Comparison of ENCODE assay signal across 9 cellular contexts in the genomic region with DNA sequence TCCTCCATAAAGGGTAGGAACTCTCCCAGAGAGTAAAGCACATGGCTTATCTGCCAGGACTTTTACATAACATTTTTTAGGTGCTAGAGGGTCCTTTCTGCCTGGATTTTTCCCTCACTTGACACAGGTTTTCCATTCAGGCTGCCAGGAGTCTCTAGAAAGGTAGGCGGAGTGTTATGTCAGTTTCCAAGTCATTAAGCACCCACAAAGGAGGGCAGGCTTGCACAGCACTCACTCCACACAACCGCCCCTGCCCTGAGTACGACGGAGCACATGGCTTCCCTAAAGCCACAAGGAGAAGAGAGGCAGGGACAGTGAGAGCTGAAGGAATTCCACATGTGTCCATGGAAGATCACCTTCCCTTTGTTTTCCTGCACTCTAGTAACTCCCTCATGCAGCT. TPM values are rescaled to one million over a fixed set of nuclear protein-coding genes. Genes with fewer than 3 reads are reported as not detected.
DNase-seq lines count a peak whose midpoint lies in the region; ATAC-seq, FAIRE-seq and TF ChIP-seq lines count a peak whose summit lies in the region.
"Had no signal": no experiment of that assay in that cellular context is flagged by ENCODE, and none has a peak within 500 bp of the region (broad histone marks: within the 10 kb centered on the region; RNA-seq: fewer than 3 reads in every experiment).

No MANE protein-coding gene starts in this region.

- H3K9me3 ChIP-seq in astrocyte (ENCODE audit: insufficient read depth, low read depth, low read length) (no peaks in the 10 kb centered on the region), lower lobe of right lung (no peaks in the 10 kb centered on the region), thoracic aorta (no peaks in the 10 kb centered on the region), spleen (no peaks in the 10 kb centered on the region)

- peaks cover 38% of the 10 kb centered on the region for H3K4me1 ChIP-seq in astrocyte (ENCODE audit: insufficient read depth, low read length)
- peaks cover 86% of the 10 kb centered on the region for H3K4me1 ChIP-seq in lower lobe of right lung
- H3K4me1 ChIP-seq in thoracic aorta (ENCODE audit: control insufficient read depth in 1 of 2, low read depth in 2 of 2): peaks cover 62 to 90% of the 10 kb centered on the region in 2 donors
- H3K4me1 ChIP-seq in spleen: peaks cover 35 to 100% (median 76%) of the 10 kb centered on the region in 6 donors

- H3K4me3 Mint-ChIP-seq in activated CD8-positive, alpha-beta T cell treated with anti-CD3 and anti-CD28 coated beads for 36 hours: no peak overlapping the region
- H3K4me3 Mint-ChIP-seq in activated CD8-positive, alpha-beta T cell treated with anti-CD3 and anti-CD28 coated beads, Interleukin-2, amount 10 ng/mL, durations not matched to agents 7 days and 5 days: no peak overlapping the region
- H3K4me3 Mint-ChIP-seq in astrocyte (ENCODE audit: unreplicated experiment): peak overlapping the region; percentile 48
- no peak overlapping the region for H3K4me3 Mint-ChIP-seq in endothelial cell (ENCODE audit: unreplicated experiment)

- WGBS in spleen, 5 donors: 87 to 96% (median 90%) methylated on average over 4 of the region's 4 CpGs

- no peak for ATAC-seq in activated CD8-positive, alpha-beta T cell treated with anti-CD3 and anti-CD28 coated beads for 36 hours
- ATAC-seq in activated CD8-positive, alpha-beta T cell treated with anti-CD3 and anti-CD28 coated beads, Interleukin-2, amount 10 ng/mL, durations not matched to agents 7 days and 5 days: no peak
- no peak for ATAC-seq in lower lobe of right lung
- no peak for ATAC-seq in thoracic aorta (ENCODE audit: insufficient number of reproducible peaks, low FRiP score, low read depth)

- H3K4me2 ChIP-seq in astrocyte (ENCODE audit: low read length): peak overlapping the region; percentile 77

- H4K20me1 ChIP-seq in astrocyte (ENCODE audit: insufficient read depth, low read length): peaks cover 96% of the 10 kb centered on the region

- intact Hi-C loops in activated CD8-positive, alpha-beta T cell treated with anti-CD3 and anti-CD28 coated beads for 36 hours (cut with micrococcal nuclease): no loop called here
- intact Hi-C loops in lower lobe of right lung (cut with DNase I) (no loop called here), spleen (cut with DNase I; ENCODE audit: low total_unique reads) (no loop called here)

- CTCF ChIA-PET in activated CD8-positive, alpha-beta T cell treated with anti-CD3 and anti-CD28 coated beads for 36 hours (lab: Charles Lee): interaction anchor here (1.0 to 1.4 kb wide), 3 partner anchors 39 to 232 kb away, joined by 3 to 4 read pairs (median 3); no protein-coding TSS in a partner anchor
- CTCF ChIA-PET in activated CD8-positive, alpha-beta T cell treated with anti-CD3 and anti-CD28 coated beads, Interleukin-2, amount 10 ng/mL, durations not matched to agents 7 days and 5 days (lab: Charles Lee): interaction anchor here (1.4 kb wide), 1 partner anchor 152 kb away, joined by 4 read pairs; no protein-coding TSS in a partner anchor

- peaks cover 6% of the 10 kb centered on the region for H3K36me3 ChIP-seq in astrocyte (ENCODE audit: insufficient read depth, low read length)
- H3K36me3 ChIP-seq in lower lobe of right lung: no peaks in the 10 kb centered on the region
- H3K36me3 ChIP-seq in thoracic aorta: no peaks in the 10 kb centered on the region
- H3K36me3 ChIP-seq in spleen: peaks cover 0 to 35% (median 0%) of the 10 kb centered on the region in 6 donors

- no peak for TF ChIP-seq CTCF in activated CD8-positive, alpha-beta T cell treated with anti-CD3 and anti-CD28 coated beads for 36 hours (IDR thresholded peaks at IDR 0.05)
- TF ChIP-seq CTCF in astrocyte (IDR thresholded peaks at IDR 0.05; ENCODE audit: insufficient read depth, low read depth, low read length) (no peak), lower lobe of right lung (IDR thresholded peaks at IDR 0.05) (no peak), thoracic aorta (IDR thresholded peaks at IDR 0.05) (no peak), spleen (IDR thresholded peaks at IDR 0.05 in 8 of 11, conservative IDR thresholded peaks at IDR 0.05 in 3 of 11) (no peak), endothelial cell (IDR thresholded peaks at IDR 0.05; ENCODE audit: unreplicated experiment) (no peak)

- peak overlapping the region; percentile 63 for H3K27ac Mint-ChIP-seq in activated CD8-positive, alpha-beta T cell treated with anti-CD3 and anti-CD28 coated beads for 36 hours
- no peak overlapping the region for H3K27ac Mint-ChIP-seq in activated CD8-positive, alpha-beta T cell treated with anti-CD3 and anti-CD28 coated beads, Interleukin-2, amount 10 ng/mL, durations not matched to agents 7 days and 5 days
- peak overlapping the region; percentile 72 for H3K27ac Mint-ChIP-seq in astrocyte (ENCODE audit: unreplicated experiment)
- no peak overlapping the region for H3K27ac Mint-ChIP-seq in endothelial cell (ENCODE audit: unreplicated experiment)

- peaks cover 98% of the 10 kb centered on the region for H3K79me2 ChIP-seq in astrocyte (ENCODE audit: insufficient read depth, low read length)

- DNase-seq in activated CD8-positive, alpha-beta T cell treated with anti-CD3 and anti-CD28 coated beads for 36 hours: no peak
- DNase-seq in activated CD8-positive, alpha-beta T cell treated with anti-CD3 and anti-CD28 coated beads, Interleukin-2, amount 10 ng/mL, durations not matched to agents 7 days and 5 days: no peak
- peak; percentile 84 for DNase-seq in astrocyte (ENCODE audit: low read depth)
- DNase-seq in lower lobe of right lung: no peak
- no peak for DNase-seq in thoracic aorta (ENCODE audit: low spot score)
- no peak for DNase-seq in stimulated activated CD8-positive, alpha-beta memory T cell treated with anti-CD3 and anti-CD28 coated beads, Interleukin-4, amount 100 ng/mL, for 48 hours
- DNase-seq in spleen: no peak
- no peak for DNase-seq in endothelial cell (ENCODE audit: low spot score)
- DNase-seq: activated CD4-positive, alpha-beta T cell treated with anti-CD3 and anti-CD28 coated beads for 48 hours had no signal

- peak overlapping the region; percentile 39 for H3K9ac ChIP-seq in astrocyte (ENCODE audit: low read length)

- peaks cover 28% of the 10 kb centered on the region for H3K36me3 Mint-ChIP-seq in activated CD8-positive, alpha-beta T cell treated with anti-CD3 and anti-CD28 coated beads for 36 hours (ENCODE audit: low read depth)
- peaks cover 34% of the 10 kb centered on the region for H3K36me3 Mint-ChIP-seq in activated CD8-positive, alpha-beta T cell treated with anti-CD3 and anti-CD28 coated beads, Interleukin-2, amount 10 ng/mL, durations not matched to agents 7 days and 5 days (ENCODE audit: low read depth)
- no peaks in the 10 kb centered on the region for H3K36me3 Mint-ChIP-seq in astrocyte (ENCODE audit: low read depth, unreplicated experiment)
- H3K36me3 Mint-ChIP-seq in endothelial cell (ENCODE audit: low read depth, unreplicated experiment): no peaks in the 10 kb centered on the region

- no peaks in the 10 kb centered on the region for H3K27me3 Mint-ChIP-seq in activated CD8-positive, alpha-beta T cell treated with anti-CD3 and anti-CD28 coated beads for 36 hours
- H3K27me3 Mint-ChIP-seq in activated CD8-positive, alpha-beta T cell treated with anti-CD3 and anti-CD28 coated beads, Interleukin-2, amount 10 ng/mL, durations not matched to agents 7 days and 5 days (ENCODE audit: low read depth): no peaks in the 10 kb centered on the region
- H3K27me3 Mint-ChIP-seq in astrocyte (ENCODE audit: low read depth, unreplicated experiment) (no peaks in the 10 kb centered on the region), endothelial cell (ENCODE audit: unreplicated experiment) (no peaks in the 10 kb centered on the region)

- peak overlapping the region; percentile 1 for H3K4me3 ChIP-seq in astrocyte (ENCODE audit: insufficient read depth, low read depth, low read length)
- no peak overlapping the region for H3K4me3 ChIP-seq in lower lobe of right lung
- H3K4me3 ChIP-seq in thoracic aorta: no peak overlapping the region
- H3K4me3 ChIP-seq in spleen: no peak overlapping the region

- H2AFZ ChIP-seq in astrocyte (ENCODE audit: low read depth, low read length): no peak overlapping the region

- peak overlapping the region; percentile 49 for H3K27ac ChIP-seq in astrocyte (ENCODE audit: low read depth, low read length)
- H3K27ac ChIP-seq in lower lobe of right lung: peak overlapping the region; percentile 60
- H3K27ac ChIP-seq in thoracic aorta: peak overlapping the region; percentile 63 to 64
- peak overlapping the region in 2 of 8 donors; percentile 20 to 41 for H3K27ac ChIP-seq in spleen

- TF ChIP-seq POLR2A in spleen (IDR thresholded peaks at IDR 0.05): no peak

- POLR2A ChIA-PET in activated CD8-positive, alpha-beta T cell treated with anti-CD3 and anti-CD28 coated beads for 36 hours (lab: Charles Lee): interaction anchor here (1.3 to 1.4 kb wide), 2 partner anchors 34 to 169 kb away, joined by 3 read pairs; no protein-coding TSS in a partner anchor
- POLR2A ChIA-PET in activated CD8-positive, alpha-beta T cell treated with anti-CD3 and anti-CD28 coated beads, Interleukin-2, amount 10 ng/mL, durations not matched to agents 7 days and 5 days (lab: Charles Lee): no interaction called here

- no peaks in the 10 kb centered on the region for H3K27me3 ChIP-seq in astrocyte (ENCODE audit: insufficient read depth, low read length)
- no peaks in the 10 kb centered on the region for H3K27me3 ChIP-seq in lower lobe of right lung (ENCODE audit: low read depth)
- no peaks in the 10 kb centered on the region for H3K27me3 ChIP-seq in thoracic aorta (replicated peaks; ENCODE audit: insufficient read depth)
- no peaks in the 10 kb centered on the region for H3K27me3 ChIP-seq in spleen (replicated peaks in 1 of 7)

- H3K9me3 Mint-ChIP-seq in activated CD8-positive, alpha-beta T cell treated with anti-CD3 and anti-CD28 coated beads for 36 hours: no peaks in the 10 kb centered on the region
- H3K9me3 Mint-ChIP-seq in activated CD8-positive, alpha-beta T cell treated with anti-CD3 and anti-CD28 coated beads, Interleukin-2, amount 10 ng/mL, durations not matched to agents 7 days and 5 days (ENCODE audit: insufficient read depth): no peaks in the 10 kb centered on the region
- no peaks in the 10 kb centered on the region for H3K9me3 Mint-ChIP-seq in astrocyte (ENCODE audit: unreplicated experiment)
- no peaks in the 10 kb centered on the region for H3K9me3 Mint-ChIP-seq in endothelial cell (ENCODE audit: unreplicated experiment)

- peaks cover 83% of the 10 kb centered on the region for H3K4me1 Mint-ChIP-seq in activated CD8-positive, alpha-beta T cell treated with anti-CD3 and anti-CD28 coated beads for 36 hours (ENCODE audit: low read depth)
- H3K4me1 Mint-ChIP-seq in activated CD8-positive, alpha-beta T cell treated with anti-CD3 and anti-CD28 coated beads, Interleukin-2, amount 10 ng/mL, durations not matched to agents 7 days and 5 days (ENCODE audit: low read depth): peaks cover 56% of the 10 kb centered on the region
- peaks cover 68% of the 10 kb centered on the region for H3K4me1 Mint-ChIP-seq in astrocyte (ENCODE audit: low read depth, unreplicated experiment)
- H3K4me1 Mint-ChIP-seq in endothelial cell (ENCODE audit: unreplicated experiment): peaks cover 18% of the 10 kb centered on the region

- FAIRE-seq in astrocyte (lab: Jason Lieb, UNC): no peak

RNA-seq across cellular contexts. Expression of a gene that starts 55.7 kb away (rescaled TPM):
- 100 to 1,000 TPM; 335 to 340 TPM for total RNA-seq in activated CD8-positive, alpha-beta T cell treated with anti-CD3 and anti-CD28 coated beads for 36 hours
- total RNA-seq in activated CD8-positive, alpha-beta T cell treated with anti-CD3 and anti-CD28 coated beads, Interleukin-2, amount 10 ng/mL, durations not matched to agents 7 days and 5 days: 100 to 1,000 TPM; 492 to 518 TPM
- total RNA-seq in astrocyte: 458 and 459 TPM in 2 replicates
- 236 TPM for total RNA-seq in lower lobe of right lung
- total RNA-seq in thoracic aorta: 100 to 1,000 TPM; 119 to 174 TPM
- total RNA-seq in spleen: 100 to 1,000 TPM; 139 to 386 (median 302) TPM
- polyA plus RNA-seq in spleen: 100 to 1,000 TPM; 221 to 281 (median 274) TPM
- 414 TPM for total RNA-seq in endothelial cell (ENCODE audit: unreplicated experiment)

Comparison
In these comparisons a context has a peak if more than half of its experiments do, and no peak if none do; other contexts are left out.
1. H3K27ac Mint-ChIP-seq: peak in activated CD8-positive, alpha-beta T cell treated with anti-CD3 and anti-CD28 coated beads for 36 hours (single experiment) and astrocyte (single experiment); none in activated CD8-positive, alpha-beta T cell treated with anti-CD3 and anti-CD28 coated beads, Interleukin-2, amount 10 ng/mL, durations not matched to agents 7 days and 5 days (single experiment) and endothelial cell (single experiment).